In genomic region chrX:72238721-72239475, GRCh38 we compare ENCODE assay signal across 1 cellular context.
TF ChIP-seq lines count a peak whose summit lies in the region.

TSS of gene ERCC6L (minus strand) at chrX:72239027. CDS start at chrX:72238911, 116 bp downstream.

TF ChIP-seq in HepG2, 621 proteins besides CTCF, POLR2A, EP300 and RAD21 (continued from another document and continues in another):
- no peak for TF ChIP-seq TRAFD1 (CRISPR knock-in tag; IDR thresholded peaks at IDR 0.05; ENCODE audit: borderline replicate concordance)
- TF ChIP-seq MYPOP (CRISPR knock-in tag; IDR thresholded peaks at IDR 0.05), result no peak
- peak; percentile 36; the same call in 1 of the 2 replicates for TF ChIP-seq HOXA3 (CRISPR knock-in tag; IDR thresholded peaks at IDR 0.05)
- 0 out of 2 replicates have a peak, but pooled peaks have one; percentile 47 for TF ChIP-seq ZSCAN5A (CRISPR knock-in tag; IDR thresholded peaks at IDR 0.05; ENCODE audit: borderline replicate concordance)
- no peak for TF ChIP-seq KAT8 (CRISPR knock-in tag; IDR thresholded peaks at IDR 0.05)
- no peak for TF ChIP-seq ZFP90 (CRISPR knock-in tag; IDR thresholded peaks at IDR 0.05; ENCODE audit: borderline replicate concordance)
- TF ChIP-seq SOX13 (IDR thresholded peaks at IDR 0.05), result no peak
- TF ChIP-seq SOX13 (CRISPR knock-in tag; conservative IDR thresholded peaks at IDR 0.05 in 1 of 2, IDR thresholded peaks at IDR 0.05 in 1 of 2), result no peak
- peak; percentile 72 for TF ChIP-seq NFYC (CRISPR knock-in tag; IDR thresholded peaks at IDR 0.05)
- no peak for TF ChIP-seq ZNF567 (CRISPR knock-in tag; IDR thresholded peaks at IDR 0.05; ENCODE audit: borderline replicate concordance)
- no peak for TF ChIP-seq ZKSCAN5 (CRISPR knock-in tag; IDR thresholded peaks at IDR 0.05)
- TF ChIP-seq TAF1 (CRISPR knock-in tag; IDR thresholded peaks at IDR 0.05), result peak; percentile 62
- peak; percentile 87; the same call in 1 of the 2 replicates for TF ChIP-seq TFDP1 (CRISPR knock-in tag; IDR thresholded peaks at IDR 0.05; ENCODE audit: borderline replicate concordance)
- peak; percentile 80 for TF ChIP-seq HDAC1 (CRISPR knock-in tag; IDR thresholded peaks at IDR 0.05)
- no peak for TF ChIP-seq LBX2 (CRISPR knock-in tag; IDR thresholded peaks at IDR 0.05; ENCODE audit: borderline replicate concordance)
- no peak for TF ChIP-seq SMAD1 (CRISPR knock-in tag; IDR thresholded peaks at IDR 0.05; ENCODE audit: borderline replicate concordance, low read depth)
- peak; percentile 50; the same call in 1 of the 2 replicates for TF ChIP-seq ZC3H13 (CRISPR knock-in tag; IDR thresholded peaks at IDR 0.05)
- no peak for TF ChIP-seq SP1 (IDR thresholded peaks at IDR 0.05)
- TF ChIP-seq SP1 (CRISPR knock-in tag; IDR thresholded peaks at IDR 0.05), result peak; percentile 59
- TF ChIP-seq ARID4A (CRISPR knock-in tag; IDR thresholded peaks at IDR 0.05; ENCODE audit: borderline replicate concordance), result peak; percentile 90
- TF ChIP-seq GATAD1 (CRISPR knock-in tag; IDR thresholded peaks at IDR 0.05), result peak; percentile 40; the same call in 1 of the 2 replicates
- TF ChIP-seq GABPB1 (CRISPR knock-in tag; IDR thresholded peaks at IDR 0.05), result peak; percentile 55; the same call in 1 of the 2 replicates
- TF ChIP-seq POGK (CRISPR knock-in tag; conservative IDR thresholded peaks at IDR 0.05), result 0 out of 2 replicates have a peak, but pooled peaks have one; percentile 23
- TF ChIP-seq TOPORS (CRISPR knock-in tag; IDR thresholded peaks at IDR 0.05), result 0 out of 2 replicates have a peak, but pooled peaks have one; percentile 44
- TF ChIP-seq E2F5 (CRISPR knock-in tag; conservative IDR thresholded peaks at IDR 0.05), result peak; percentile 76
- no peak for TF ChIP-seq FOXO1 (CRISPR knock-in tag; IDR thresholded peaks at IDR 0.05)
- TF ChIP-seq SIN3A (IDR thresholded peaks at IDR 0.05; ENCODE audit: borderline replicate concordance, low read depth, low read length), result peak; percentile 67; the same call in 1 of the 2 replicates
- no peak for TF ChIP-seq THAP9 (CRISPR knock-in tag; IDR thresholded peaks at IDR 0.05; ENCODE audit: borderline replicate concordance)
- peak; percentile 62; the same call in 1 of the 2 replicates for TF ChIP-seq CSRNP1 (CRISPR knock-in tag; IDR thresholded peaks at IDR 0.05)
- TF ChIP-seq CBX2 (IDR thresholded peaks at IDR 0.05; ENCODE audit: low read depth, low read length), result no peak
- TF ChIP-seq CBX2 (CRISPR knock-in tag; IDR thresholded peaks at IDR 0.05; ENCODE audit: low read depth), result no peak
- no peak for TF ChIP-seq PLSCR1 (CRISPR knock-in tag; IDR thresholded peaks at IDR 0.05; ENCODE audit: borderline replicate concordance)
- TF ChIP-seq SALL2 (CRISPR knock-in tag; IDR thresholded peaks at IDR 0.05), result no peak
- no peak for TF ChIP-seq HMGA1 (CRISPR knock-in tag; conservative IDR thresholded peaks at IDR 0.05)
- TF ChIP-seq RBFOX2 (IDR thresholded peaks at IDR 0.05; ENCODE audit: low read depth, low read length), result peak; percentile 71
- TF ChIP-seq CREB3 (CRISPR knock-in tag; IDR thresholded peaks at IDR 0.05), result no peak
